Comparison of ENCODE assay signal across 8 cellular contexts in genomic region chr2:121649652-121650553, GRCh38. TPM values are rescaled to one million over a fixed set of nuclear protein-coding genes. Genes with fewer than 3 reads are reported as not detected.
DNase-seq lines count a peak whose midpoint lies in the region; ATAC-seq and TF ChIP-seq lines count a peak whose summit lies in the region.

No MANE protein-coding gene starts in this region.

- no peak for TF ChIP-seq CTCF in liver (IDR thresholded peaks at IDR 0.05; ENCODE audit: low read depth, low read length, missing input control)

- peak overlapping the region; percentile 94 for H3K9ac ChIP-seq in BLaER1
- peak overlapping the region; percentile 90 to 100 for H3K9ac ChIP-seq in liver (ENCODE audit: low read depth in 1 of 2, low read length in 2 of 2)

- H3K4me2 ChIP-seq in BLaER1, result peak overlapping the region; percentile 88

- H3K27ac ChIP-seq in BLaER1 (peak overlapping the region; percentile 96), liver (ENCODE audit: low read depth in 1 of 2, low read length in 2 of 2) (peak overlapping the region; percentile 93 to 99)

- ATAC-seq in GM19351 (IDR thresholded peaks at IDR 0.05; ENCODE audit: unreplicated experiment), result peak; percentile 44
- peak; percentile 53 for ATAC-seq in HG03521 (IDR thresholded peaks at IDR 0.05; ENCODE audit: unreplicated experiment)

- under 1% methylated on average over 51 of the region's 51 CpGs for WGBS in liver

- H4K20me1 ChIP-seq in BLaER1, result peaks cover 41% of the 10 kb centered on the region

- H3K9me3 ChIP-seq in BLaER1, result no peaks in the 10 kb centered on the region
- H3K9me3 ChIP-seq in liver (ENCODE audit: control insufficient read depth in 4 of 4, low read length in 3 of 4), result no peaks in the 10 kb centered on the region

- DNase-seq in NCI-H69 (lab: John Stamatoyannopoulos, UW) (peak; percentile 91), dermis blood vessel endothelial cell (peak; percentile 95)
- peak; percentile 77 for DNase-seq in activated CD4-positive, alpha-beta T cell treated with anti-CD3 and anti-CD28 coated beads, Interleukin-2, amount 50 U/mL, for 1 hour
- peak; percentile 78 for DNase-seq in stimulated activated CD4-positive, alpha-beta T cell treated with anti-CD3 and anti-CD28 coated beads, Interleukin-4, amount 100 ng/mL, for 1 hour

- peak overlapping the region; percentile 90 for H3K4me3 ChIP-seq in BLaER1
- H3K4me3 ChIP-seq in liver (ENCODE audit: low read depth in 1 of 3, low read length in 3 of 3), result peak overlapping the region; percentile 76 to 94 (median 87)

- TF ChIP-seq RAD21 in liver (IDR thresholded peaks at IDR 0.05), result peak; percentile 14 to 27

- H3K4me1 ChIP-seq in BLaER1, result peaks cover 54% of the 10 kb centered on the region
- peaks cover 2 to 30% (median 19%) of the 10 kb centered on the region in 4 donors for H3K4me1 ChIP-seq in liver (ENCODE audit: control insufficient read depth in 4 of 4, insufficient read depth in 4 of 4, low read length in 3 of 4)

- H3K36me3 ChIP-seq in BLaER1 (peaks cover 11% of the 10 kb centered on the region), liver (ENCODE audit: control insufficient read depth in 4 of 4, insufficient read depth in 3 of 4, low read depth in 1 of 4, low read length in 3 of 4) (no peaks in the 10 kb centered on the region)

- H3K27me3 ChIP-seq in BLaER1 (no peaks in the 10 kb centered on the region), liver (ENCODE audit: control insufficient read depth in 4 of 4, insufficient read depth in 4 of 4, low read length in 3 of 4) (no peaks in the 10 kb centered on the region)

TF ChIP-seq in liver, 16 proteins besides CTCF, POLR2A, EP300 and RAD21:
- peak; percentile 9 to 57 for TF ChIP-seq JUND (IDR thresholded peaks at IDR 0.05)
- TF ChIP-seq FOXA1 (IDR thresholded peaks at IDR 0.05), result no peak
- TF ChIP-seq TAF1 (conservative IDR thresholded peaks at IDR 0.05), result peak; percentile 68
- TF ChIP-seq HNF4G (IDR thresholded peaks at IDR 0.05), result peak; percentile 65
- TF ChIP-seq GABPA (IDR thresholded peaks at IDR 0.05 in 1 of 2, conservative IDR thresholded peaks at IDR 0.05 in 1 of 2), result peak; percentile 56 to 86
- TF ChIP-seq, protein P1, sequence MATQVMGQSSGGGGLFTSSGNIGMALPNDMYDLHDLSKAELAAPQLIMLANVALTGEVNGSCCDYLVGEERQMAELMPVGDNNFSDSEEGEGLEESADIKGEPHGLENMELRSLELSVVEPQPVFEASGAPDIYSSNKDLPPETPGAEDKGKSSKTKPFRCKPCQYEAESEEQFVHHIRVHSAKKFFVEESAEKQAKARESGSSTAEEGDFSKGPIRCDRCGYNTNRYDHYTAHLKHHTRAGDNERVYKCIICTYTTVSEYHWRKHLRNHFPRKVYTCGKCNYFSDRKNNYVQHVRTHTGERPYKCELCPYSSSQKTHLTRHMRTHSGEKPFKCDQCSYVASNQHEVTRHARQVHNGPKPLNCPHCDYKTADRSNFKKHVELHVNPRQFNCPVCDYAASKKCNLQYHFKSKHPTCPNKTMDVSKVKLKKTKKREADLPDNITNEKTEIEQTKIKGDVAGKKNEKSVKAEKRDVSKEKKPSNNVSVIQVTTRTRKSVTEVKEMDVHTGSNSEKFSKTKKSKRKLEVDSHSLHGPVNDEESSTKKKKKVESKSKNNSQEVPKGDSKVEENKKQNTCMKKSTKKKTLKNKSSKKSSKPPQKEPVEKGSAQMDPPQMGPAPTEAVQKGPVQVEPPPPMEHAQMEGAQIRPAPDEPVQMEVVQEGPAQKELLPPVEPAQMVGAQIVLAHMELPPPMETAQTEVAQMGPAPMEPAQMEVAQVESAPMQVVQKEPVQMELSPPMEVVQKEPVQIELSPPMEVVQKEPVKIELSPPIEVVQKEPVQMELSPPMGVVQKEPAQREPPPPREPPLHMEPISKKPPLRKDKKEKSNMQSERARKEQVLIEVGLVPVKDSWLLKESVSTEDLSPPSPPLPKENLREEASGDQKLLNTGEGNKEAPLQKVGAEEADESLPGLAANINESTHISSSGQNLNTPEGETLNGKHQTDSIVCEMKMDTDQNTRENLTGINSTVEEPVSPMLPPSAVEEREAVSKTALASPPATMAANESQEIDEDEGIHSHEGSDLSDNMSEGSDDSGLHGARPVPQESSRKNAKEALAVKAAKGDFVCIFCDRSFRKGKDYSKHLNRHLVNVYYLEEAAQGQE (IDR thresholded peaks at IDR 0.05), result peak; percentile 67
- TF ChIP-seq, protein P2, sequence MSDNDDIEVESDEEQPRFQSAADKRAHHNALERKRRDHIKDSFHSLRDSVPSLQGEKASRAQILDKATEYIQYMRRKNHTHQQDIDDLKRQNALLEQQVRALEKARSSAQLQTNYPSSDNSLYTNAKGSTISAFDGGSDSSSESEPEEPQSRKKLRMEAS (IDR thresholded peaks at IDR 0.05), result peak; percentile 94
- peak; percentile 87 for TF ChIP-seq SP1 (IDR thresholded peaks at IDR 0.05)
- TF ChIP-seq NR2F2 (IDR thresholded peaks at IDR 0.05), result peak; percentile 82
- TF ChIP-seq, protein P3, sequence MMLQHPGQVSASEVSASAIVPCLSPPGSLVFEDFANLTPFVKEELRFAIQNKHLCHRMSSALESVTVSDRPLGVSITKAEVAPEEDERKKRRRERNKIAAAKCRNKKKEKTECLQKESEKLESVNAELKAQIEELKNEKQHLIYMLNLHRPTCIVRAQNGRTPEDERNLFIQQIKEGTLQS (IDR thresholded peaks at IDR 0.05), result peak; percentile 44
- TF ChIP-seq, protein P4, sequence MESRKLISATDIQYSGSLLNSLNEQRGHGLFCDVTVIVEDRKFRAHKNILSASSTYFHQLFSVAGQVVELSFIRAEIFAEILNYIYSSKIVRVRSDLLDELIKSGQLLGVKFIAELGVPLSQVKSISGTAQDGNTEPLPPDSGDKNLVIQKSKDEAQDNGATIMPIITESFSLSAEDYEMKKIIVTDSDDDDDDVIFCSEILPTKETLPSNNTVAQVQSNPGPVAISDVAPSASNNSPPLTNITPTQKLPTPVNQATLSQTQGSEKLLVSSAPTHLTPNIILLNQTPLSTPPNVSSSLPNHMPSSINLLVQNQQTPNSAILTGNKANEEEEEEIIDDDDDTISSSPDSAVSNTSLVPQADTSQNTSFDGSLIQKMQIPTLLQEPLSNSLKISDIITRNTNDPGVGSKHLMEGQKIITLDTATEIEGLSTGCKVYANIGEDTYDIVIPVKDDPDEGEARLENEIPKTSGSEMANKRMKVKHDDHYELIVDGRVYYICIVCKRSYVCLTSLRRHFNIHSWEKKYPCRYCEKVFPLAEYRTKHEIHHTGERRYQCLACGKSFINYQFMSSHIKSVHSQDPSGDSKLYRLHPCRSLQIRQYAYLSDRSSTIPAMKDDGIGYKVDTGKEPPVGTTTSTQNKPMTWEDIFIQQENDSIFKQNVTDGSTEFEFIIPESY (IDR thresholded peaks at IDR 0.05), result peak; percentile 97
- peak; percentile 4 to 80 for TF ChIP-seq EGR1 (IDR thresholded peaks at IDR 0.05; ENCODE audit: low read depth in 2 of 2)
- TF ChIP-seq RXRA (IDR thresholded peaks at IDR 0.05), result peak; percentile 69 to 84
- TF ChIP-seq YY1 (IDR thresholded peaks at IDR 0.05), result peak; percentile 91
- TF ChIP-seq HNF4A (conservative IDR thresholded peaks at IDR 0.05), result peak; percentile 83 to 87
- no peak for TF ChIP-seq FOXA2 (IDR thresholded peaks at IDR 0.05)
TF ChIP-seq in liver: peak in this region for 14.

RNA-seq across cellular contexts. Expression of gene CLASP1, which starts 0.6 kb away (rescaled TPM):
- total RNA-seq in dermis blood vessel endothelial cell (51.9 and 67.7 TPM in 2 replicates), liver (10 to 100 TPM; 31.3 to 50.0 TPM)
- polyA plus RNA-seq in liver, result 10 to 100 TPM in 1 of 2 donors, 1 to 10 TPM in 1; 7.5 to 12.6 TPM

Comparison
In these comparisons a context has a peak if more than half of its experiments do, and no peak if none do; other contexts are left out.
1. Peak in every context shown above with its lines: DNase-seq, ATAC-seq, H3K4me3 ChIP-seq and H3K27ac ChIP-seq.